14 cellular contexts compared by ENCODE assay signal in the genomic region with DNA sequence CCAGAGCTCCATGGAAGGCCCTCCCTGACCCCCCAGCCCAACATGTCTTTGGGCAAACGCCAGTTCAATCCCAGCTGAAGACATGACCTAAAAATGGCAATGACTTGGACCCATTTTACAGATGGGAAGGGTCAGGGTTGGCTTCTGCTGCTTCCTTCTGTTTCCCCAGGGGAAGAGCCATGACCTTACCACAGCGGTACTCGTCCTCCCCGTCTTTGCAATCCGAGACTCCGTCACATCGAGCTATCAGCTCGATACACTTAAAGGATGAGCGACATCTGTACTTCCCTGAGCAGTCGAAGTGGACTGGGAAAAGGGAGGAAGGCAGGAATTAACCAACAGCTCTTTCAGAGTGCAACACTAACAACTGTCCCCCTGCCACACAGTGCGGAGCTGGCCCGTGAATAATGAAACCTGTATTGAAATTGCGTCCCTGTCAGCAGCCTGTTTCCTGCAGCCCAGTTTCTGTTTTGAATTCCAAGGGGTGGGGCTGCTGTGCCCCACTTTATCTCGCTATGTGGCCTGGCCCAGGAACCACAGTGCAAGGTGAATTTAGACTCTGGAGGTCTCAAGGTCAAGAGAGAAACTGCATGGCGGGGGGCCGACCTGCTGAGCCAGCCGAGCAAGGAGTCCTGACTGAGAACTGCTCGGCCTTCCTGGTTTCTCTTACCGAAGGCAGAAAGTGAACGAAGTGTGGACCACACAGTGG. TPM values are rescaled to one million over a fixed set of nuclear protein-coding genes. Genes with fewer than 3 reads are reported as not detected.
DNase-seq lines count a peak whose midpoint lies in the region; ATAC-seq, FAIRE-seq and TF ChIP-seq lines count a peak whose summit lies in the region.
"Had no signal": no experiment of that assay in that cellular context is flagged by ENCODE, and none has a peak within 500 bp of the region (broad histone marks: within the 10 kb centered on the region; RNA-seq: fewer than 3 reads in every experiment).

No MANE protein-coding gene starts in this region.

- no peaks in the 10 kb centered on the region for H3K27me3 Mint-ChIP-seq in CD8-positive, alpha-beta T cell (ENCODE audit: low read depth)

- TF ChIP-seq CTCF in CD8-positive, alpha-beta T cell (IDR thresholded peaks at IDR 0.05), result no peak
- TF ChIP-seq CTCF in esophagus muscularis mucosa (IDR thresholded peaks at IDR 0.05), result no peak

- H3K36me3 ChIP-seq in CD8-positive, alpha-beta T cell (ENCODE audit: insufficient read depth, low read length), result no peaks in the 10 kb centered on the region
- H3K36me3 ChIP-seq in muscle layer of duodenum (ENCODE audit: control insufficient read depth in 1 of 2, insufficient read depth in 2 of 2, low read length in 2 of 2), result no peaks in the 10 kb centered on the region
- H3K36me3 ChIP-seq in esophagus muscularis mucosa, result no peaks in the 10 kb centered on the region
- H3K36me3 ChIP-seq: MG63 had no signal

- no peaks in the 10 kb centered on the region for H3K9me3 Mint-ChIP-seq in CD8-positive, alpha-beta T cell

- intact Hi-C loops in CD8-positive, alpha-beta T cell (cut with DNase I, micrococcal nuclease), result no loop called here
- intact Hi-C loops in esophagus muscularis mucosa (cut with DNase I), result no loop called here

- DNase-seq in CD8-positive, alpha-beta T cell, result no peak
- peak; percentile 33 for DNase-seq in GM19238 (ENCODE audit: insufficient read length, low spot score)
- DNase-seq in astrocyte of the hippocampus (ENCODE audit: low read depth, low spot score), result peak; percentile 1
- DNase-seq in H54 (ENCODE audit: insufficient read length, low spot score), result no peak
- DNase-seq in esophagus muscularis mucosa (ENCODE audit: extremely low spot score), result no peak
- DNase-seq in middle frontal gyrus (ENCODE audit: extremely low spot score, low spot score), result no peak
- DNase-seq in glomerular visceral epithelial cell (ENCODE audit: extremely low spot score), result no peak
- DNase-seq: mesendoderm; MG63; NK-92 treated with Interleukin-12 subunit alpha and Interleukin-12 subunit beta, amount 100 ng/mL, for 24 hours; T1000 had no signal

- no peak for ATAC-seq in CD8-positive, alpha-beta T cell

- H3K4me1 ChIP-seq in CD8-positive, alpha-beta T cell (ENCODE audit: insufficient read depth, low read length), result peaks cover 37% of the 10 kb centered on the region
- H3K4me1 ChIP-seq in muscle layer of duodenum (ENCODE audit: control insufficient read depth in 1 of 2, insufficient read depth in 2 of 2, low read length in 2 of 2), result no peaks in the 10 kb centered on the region
- no peaks in the 10 kb centered on the region for H3K4me1 ChIP-seq in esophagus muscularis mucosa

- CTCF ChIA-PET in CD8-positive, alpha-beta T cell (lab: Charles Lee), result interaction anchor here (0.8 to 2.1 kb wide), 3 partner anchors 15 to 243 kb away, joined by 3 to 7 read pairs (median 3); a partner anchor contains a TSS

- peaks cover 77% of the 10 kb centered on the region for H3K4me1 Mint-ChIP-seq in CD8-positive, alpha-beta T cell (ENCODE audit: low read depth)

- WGBS in esophagus muscularis mucosa, result 71% methylated on average over 20 of the region's 20 CpGs

- TF ChIP-seq POLR2A in H54 (IDR thresholded peaks at IDR 0.05; ENCODE audit: low read depth, low read length), result no peak
- TF ChIP-seq POLR2A in esophagus muscularis mucosa (IDR thresholded peaks at IDR 0.05; ENCODE audit: low read depth), result no peak

- H3K27ac Mint-ChIP-seq in CD8-positive, alpha-beta T cell, result peak overlapping the region; percentile 14

- no peaks in the 10 kb centered on the region for H3K9me3 ChIP-seq in CD8-positive, alpha-beta T cell (ENCODE audit: low read length)
- H3K9me3 ChIP-seq in muscle layer of duodenum (ENCODE audit: control insufficient read depth in 1 of 2, low read length in 2 of 2) (no peaks in the 10 kb centered on the region), esophagus muscularis mucosa (no peaks in the 10 kb centered on the region)
- H3K9me3 ChIP-seq: MG63 had no signal

- POLR2A ChIA-PET in CD8-positive, alpha-beta T cell (lab: Charles Lee), result interaction anchor here (0.6 kb wide), 1 partner anchor 15 kb away, joined by 3 read pairs; a partner anchor contains a TSS

- no peaks in the 10 kb centered on the region for H3K36me3 Mint-ChIP-seq in CD8-positive, alpha-beta T cell

- no peak for FAIRE-seq in H54 (lab: Jason Lieb, UNC)
- FAIRE-seq: D721Med had no signal

- no peaks in the 10 kb centered on the region for H3K27me3 ChIP-seq in CD8-positive, alpha-beta T cell (ENCODE audit: insufficient read depth, low read length)
- H3K27me3 ChIP-seq in muscle layer of duodenum (ENCODE audit: low read depth, low read length) (no peaks in the 10 kb centered on the region), esophagus muscularis mucosa (peaks cover 0 to 73% (median 0%) of the 10 kb centered on the region in 4 donors)
- H3K27me3 ChIP-seq: MG63 had no signal

- no peak overlapping the region for H3K27ac ChIP-seq in CD8-positive, alpha-beta T cell (ENCODE audit: low read depth, low read length)
- H3K27ac ChIP-seq in muscle layer of duodenum (ENCODE audit: low read length) (peak overlapping the region; percentile 61), esophagus muscularis mucosa (replicated peaks in 1 of 4) (no peak overlapping the region)

- TF ChIP-seq EP300 in esophagus muscularis mucosa (IDR thresholded peaks at IDR 0.05), result no peak

- no peak overlapping the region for H3K4me3 ChIP-seq in CD8-positive, alpha-beta T cell (ENCODE audit: low read depth, low read length)
- peak overlapping the region in 1 of 2 donors; percentile 42 for H3K4me3 ChIP-seq in muscle layer of duodenum (ENCODE audit: low read depth in 1 of 2, low read length in 2 of 2)
- H3K4me3 ChIP-seq in esophagus muscularis mucosa, result no peak overlapping the region
- H3K4me3 ChIP-seq: MG63, smooth muscle cell had no signal

- peak overlapping the region; percentile 31 for H3K4me3 Mint-ChIP-seq in CD8-positive, alpha-beta T cell

RNA-seq across cellular contexts. Expression of a gene that starts 7.0 kb away (rescaled TPM):
- total RNA-seq in CD8-positive, alpha-beta T cell, result 1 to 10 TPM; 1.2 TPM
- not detected for total RNA-seq in esophagus muscularis mucosa
- total RNA-seq: smooth muscle cell had no signal

RNA-seq across cellular contexts. Expression of a gene that starts 14.8 kb away (rescaled TPM):
- 10 to 100 TPM; 62.9 to 63.4 TPM for total RNA-seq in CD8-positive, alpha-beta T cell
- total RNA-seq in esophagus muscularis mucosa, result under 1 TPM in 3 of 4 donors, not detected in 1; 0.17 to 0.78 (median 0.50) TPM
- total RNA-seq: smooth muscle cell had no signal

RNA-seq across cellular contexts. Expression of a gene that starts 22.6 kb away (rescaled TPM):
- not detected for total RNA-seq in CD8-positive, alpha-beta T cell
- not detected for total RNA-seq in esophagus muscularis mucosa

RNA-seq across cellular contexts. Expression of a gene that starts 38.1 kb away (rescaled TPM):
- not detected for total RNA-seq in CD8-positive, alpha-beta T cell
- total RNA-seq in esophagus muscularis mucosa, result not detected
- total RNA-seq: smooth muscle cell had no signal

Comparison
In these comparisons a context has a peak if more than half of its experiments do, and no peak if none do; other contexts are left out.
1. DNase-seq: peak in GM19238 (single experiment) and astrocyte of the hippocampus (single experiment); none in CD8-positive, alpha-beta T cell (0 of 7), H54 (single experiment), esophagus muscularis mucosa (single experiment), middle frontal gyrus (single experiment) and glomerular visceral epithelial cell (single experiment).
2. RNA of a gene that starts 14.8 kb away (total RNA-seq): 62.9 to 63.4 TPM in CD8-positive, alpha-beta T cell; 0.17 to 0.78 TPM in esophagus muscularis mucosa; every median in the first group is over 10 times any median in the second.